Comparison of ENCODE assay signal across 8 cellular contexts in the genomic region with DNA sequence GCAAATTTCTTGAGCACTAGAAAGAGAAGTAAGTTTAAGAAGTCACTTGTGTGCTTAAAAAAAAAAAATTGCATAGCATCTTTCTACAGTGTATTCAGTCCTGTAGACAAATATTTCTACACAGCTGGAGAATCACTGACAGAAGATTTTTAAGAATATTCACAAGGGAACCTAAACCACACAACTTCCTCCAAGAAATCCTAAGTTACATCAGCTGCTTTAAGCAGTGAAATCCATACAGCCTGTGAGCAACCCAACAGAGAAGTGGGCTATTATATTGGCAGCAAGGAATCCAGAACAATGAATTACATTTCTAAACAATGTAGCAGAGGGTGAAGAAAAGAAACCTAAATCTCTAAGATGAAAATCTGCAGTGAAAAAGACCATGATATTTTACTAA. TPM values are rescaled to one million over a fixed set of nuclear protein-coding genes. Genes with fewer than 3 reads are reported as not detected.
A peak's percentile ranks its signal among the peaks of the same experiment; 100 is the strongest.
DNase-seq lines count a peak whose midpoint lies in the region; ATAC-seq, FAIRE-seq and TF ChIP-seq lines count a peak whose summit lies in the region.

No MANE protein-coding gene starts in this region.

- ATAC-seq in psoas muscle (no peak), GM21367 (IDR thresholded peaks at IDR 0.05; ENCODE audit: unreplicated experiment) (no peak), GM18505 (IDR thresholded peaks at IDR 0.05; ENCODE audit: unreplicated experiment) (no peak), HG02798 (IDR thresholded peaks at IDR 0.05; ENCODE audit: poor library complexity, unreplicated experiment) (no peak)

- no peaks in the 10 kb centered on the region for H3K36me3 ChIP-seq in psoas muscle (ENCODE audit: insufficient read depth in 1 of 2, low read depth in 1 of 2)

- peaks cover 0 to 10% (median 0%) of the 10 kb centered on the region in 3 donors for H3K27me3 ChIP-seq in psoas muscle (ENCODE audit: insufficient read depth in 3 of 3, low read length in 2 of 3)

- no peak for TF ChIP-seq CTCF in psoas muscle (IDR thresholded peaks at IDR 0.05)

- H3K9me3 ChIP-seq in psoas muscle = no peaks in the 10 kb centered on the region

- peak overlapping the region; percentile 39 for H3K27ac ChIP-seq in psoas muscle

- no peak for FAIRE-seq in GM12892 (lab: Jason Lieb, UNC)

- DNase-seq in ELR (ENCODE audit: low read depth) (peak; percentile 53), NOMO-1 treated with DMSO at 0.1 percent for 48 hours (lab: John Stamatoyannopoulos, UW; ENCODE audit: unreplicated experiment) (peak; percentile 41), fibroblast of gingiva (ENCODE audit: low read depth) (peak; percentile 39), psoas muscle (no peak), GM12892 (ENCODE audit: insufficient read length) (no peak)

- intact Hi-C loops in psoas muscle (cut with DNase I) = loop anchor here in 1 of 2 donors (5.0 kb wide), 1 partner anchor 56 kb away; no protein-coding TSS in a partner anchor

- peaks cover 8% of the 10 kb centered on the region for H3K4me1 ChIP-seq in psoas muscle

- no peak for TF ChIP-seq POLR2A in GM18505 (IDR thresholded peaks at IDR 0.05; ENCODE audit: borderline replicate concordance, extremely low read depth, insufficient read depth, insufficient read length)
- no peak for TF ChIP-seq POLR2A in GM12892 (IDR thresholded peaks at IDR 0.05; ENCODE audit: low read depth, low read length)

- peak overlapping the region; percentile 62 for H3K4me3 ChIP-seq in psoas muscle

RNA-seq across cellular contexts. Expression of a gene that starts 1.5 kb away (rescaled TPM):
- total RNA-seq in psoas muscle = 10 to 100 TPM; 14.8 to 39.5 (median 28.5) TPM
- 10 to 100 TPM; 13.8 to 26.3 (median 14.6) TPM for polyA plus RNA-seq in psoas muscle
- polyA plus RNA-seq in GM12892 (2012; ENCODE audit: missing spikeins) = 5.6 TPM

Comparison
In these comparisons a context has a peak if more than half of its experiments do, and no peak if none do; other contexts are left out.
1. DNase-seq: peak in ELR (single experiment), NOMO-1 treated with DMSO at 0.1 percent for 48 hours (single experiment) and fibroblast of gingiva (single experiment); none in psoas muscle (0 of 2) and GM12892 (single experiment).